23 cellular contexts compared by ENCODE assay signal in genomic region chr7:12879139-12879538, GRCh38.
"Had no signal": no experiment of that assay in that cellular context is flagged by ENCODE, and none has a peak within 500 bp of the region (broad histone marks: within the 10 kb centered on the region; RNA-seq: fewer than 3 reads in every experiment).

No MANE protein-coding gene starts in this region.

- ATAC-seq: foreskin keratinocyte; heart right ventricle; left ventricle myocardium superior; lower lobe of right lung; naive thymus-derived CD8-positive, alpha-beta T cell; psoas muscle; right cardiac atrium; stimulated activated memory B cell treated with anti-CD40 and anti-IgM and Interleukin-4, amounts not matched to agents 10 μg/mL and 1 μg/mL and 100 μg/mL, for 72 hours; stimulated activated naive CD8-positive, alpha-beta T cell treated with anti-CD3 and anti-CD28 coated beads, Interleukin-15, Interleukin-2, amounts not matched to agents 100 U/mL and 50 U/mL, for 24 hours had no signal

- DNase-seq: dorsolateral prefrontal cortex; effector CD4-positive, alpha-beta T cell; foreskin keratinocyte; glutamatergic neuron; heart right ventricle; hippocampal formation; islet precursor cell; left ventricle myocardium superior; lower lobe of right lung; naive thymus-derived CD8-positive, alpha-beta T cell; nephron progenitor cell; nucleus accumbens; posterior cingulate gyrus; psoas muscle; right cardiac atrium; sigmoid colon; spleen; stimulated activated CD4-positive, alpha-beta T cell treated with anti-CD3 and anti-CD28 coated beads, Interleukin-4, amount 100 ng/mL, for 4 hours; stimulated activated naive CD8-positive, alpha-beta T cell treated with anti-CD3 and anti-CD28 coated beads, Interleukin-15, Interleukin-2, amounts not matched to agents 100 U/mL and 50 U/mL, for 24 hours; substantia nigra; testis; tibial artery had no signal
